In genomic region chr1:22330763-22331119, GRCh38 we compare ENCODE assay signal across 1 cellular context.
TF ChIP-seq lines count a peak whose summit lies in the region.

No MANE protein-coding gene starts in this region.

TF ChIP-seq in K562, 482 proteins besides CTCF, POLR2A, EP300 and RAD21 (continued from another document):
- peak; percentile 38; the same call in 1 of the 2 replicates for TF ChIP-seq ZNF512 (tag; IDR thresholded peaks at IDR 0.05)
